ENCODE assay signal across 8 cellular contexts in the genomic region with DNA sequence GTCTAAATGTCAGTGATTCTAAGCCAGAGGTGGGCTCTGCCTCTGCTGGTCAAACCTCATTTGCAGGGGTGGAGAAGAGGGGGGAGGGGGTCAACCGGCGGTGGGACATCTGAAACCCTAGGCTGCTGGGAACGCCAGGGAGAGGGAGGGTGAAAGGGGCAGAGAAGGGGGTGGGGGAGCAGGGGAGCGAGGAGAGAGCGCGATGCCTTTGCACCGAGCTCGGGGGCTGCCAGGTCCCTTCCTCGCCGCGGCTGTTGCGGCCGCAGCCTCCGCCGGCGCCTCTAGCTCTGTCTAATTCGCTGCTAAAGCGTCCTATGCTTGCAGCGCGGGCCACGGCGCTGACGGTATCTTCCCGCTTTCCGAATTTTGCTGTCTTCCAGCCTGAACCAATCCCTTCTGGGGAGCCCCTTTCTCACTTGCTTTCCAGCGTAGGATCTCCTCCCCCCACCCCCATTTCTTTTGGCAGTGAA. TPM values are rescaled to one million over a fixed set of nuclear protein-coding genes. Genes with fewer than 3 reads are reported as not detected.
A peak's percentile ranks its signal among the peaks of the same experiment; 100 is the strongest.
DNase-seq lines count a peak whose midpoint lies in the region; ATAC-seq and TF ChIP-seq lines count a peak whose summit lies in the region.

Gene FGF10 (minus strand): TSS at position 11 of the 470 bp plus-strand sequence. CDS start 738 bp downstream, outside the sequence.

- WGBS in prostate gland = 1% methylated on average over 26 of the region's 26 CpGs

- no peaks in the 10 kb centered on the region for H3K27me3 ChIP-seq in prostate gland (replicated peaks; ENCODE audit: insufficient read depth)

- H3K4me3 ChIP-seq in GM08714 (ENCODE audit: low read length) (peak within 1 kb of the TSS; percentile 11; the same call in 1 of the 2 replicates), prostate gland (peak within 1 kb of the TSS; percentile 27 to 28)

- no peaks in the 10 kb centered on the region for H3K9me3 ChIP-seq in prostate gland

- no peaks in the 10 kb centered on the region for H3K36me3 Mint-ChIP-seq in activated CD8-positive, alpha-beta memory T cell treated with anti-CD3 and anti-CD28 coated beads, Interleukin-2, amount 10 ng/mL, durations not matched to agents 7 days and 5 days

- no peak within 1 kb of the TSS for H3K27ac Mint-ChIP-seq in activated CD8-positive, alpha-beta memory T cell treated with anti-CD3 and anti-CD28 coated beads, Interleukin-2, amount 10 ng/mL, durations not matched to agents 7 days and 5 days

- H3K27me3 Mint-ChIP-seq in activated CD8-positive, alpha-beta memory T cell treated with anti-CD3 and anti-CD28 coated beads, Interleukin-2, amount 10 ng/mL, durations not matched to agents 7 days and 5 days = peaks cover 38% of the 10 kb centered on the region

- peak within 1 kb of the TSS; percentile 36 to 55 for H3K27ac ChIP-seq in prostate gland

- no peak for TF ChIP-seq POLR2A in prostate gland (IDR thresholded peaks at IDR 0.05)

- no peaks in the 10 kb centered on the region for H3K4me1 ChIP-seq in prostate gland (replicated peaks)

- H3K4me1 Mint-ChIP-seq in activated CD8-positive, alpha-beta memory T cell treated with anti-CD3 and anti-CD28 coated beads, Interleukin-2, amount 10 ng/mL, durations not matched to agents 7 days and 5 days = no peaks in the 10 kb centered on the region

- CTCF ChIA-PET in activated CD8-positive, alpha-beta memory T cell treated with anti-CD3 and anti-CD28 coated beads, Interleukin-2, amount 10 ng/mL, durations not matched to agents 7 days and 5 days (lab: Charles Lee) = no interaction called here

- H3K36me3 ChIP-seq in prostate gland = no peaks in the 10 kb centered on the region

- no peaks in the 10 kb centered on the region for H3K9me3 Mint-ChIP-seq in activated CD8-positive, alpha-beta memory T cell treated with anti-CD3 and anti-CD28 coated beads, Interleukin-2, amount 10 ng/mL, durations not matched to agents 7 days and 5 days (ENCODE audit: low read depth)

- peak; percentile 82 for DNase-seq in SK-N-DZ (ENCODE audit: low spot score)
- peak; percentile 50 for DNase-seq in left ventricle myocardium superior
- no peak for DNase-seq in prostate gland (ENCODE audit: low spot score)
- DNase-seq in epidermal melanocyte (ENCODE audit: insufficient read length, low spot score) = no peak
- DNase-seq in activated CD8-positive, alpha-beta memory T cell treated with anti-CD3 and anti-CD28 coated beads, Interleukin-2, amount 10 ng/mL, durations not matched to agents 7 days and 5 days = no peak

- TF ChIP-seq CTCF in prostate gland (IDR thresholded peaks at IDR 0.05) = no peak

- H3K4me3 Mint-ChIP-seq in activated CD8-positive, alpha-beta memory T cell treated with anti-CD3 and anti-CD28 coated beads, Interleukin-2, amount 10 ng/mL, durations not matched to agents 7 days and 5 days = no peak within 1 kb of the TSS

- ATAC-seq in left ventricle myocardium superior (peak; percentile 86), GM21717 (IDR thresholded peaks at IDR 0.05; ENCODE audit: unreplicated experiment) (no peak), HG02571 (IDR thresholded peaks at IDR 0.05; ENCODE audit: unreplicated experiment) (no peak)
- ATAC-seq in activated CD8-positive, alpha-beta memory T cell treated with anti-CD3 and anti-CD28 coated beads, Interleukin-2, amount 10 ng/mL, durations not matched to agents 7 days and 5 days = no peak

- intact Hi-C loops in left ventricle myocardium superior (cut with micrococcal nuclease) = no loop called here
- intact Hi-C loops in prostate gland (cut with DNase I) = no loop called here

RNA-seq across cellular contexts. Expression of gene FGF10, which starts in this region (rescaled TPM):
- 46.8 and 56.5 TPM in 2 replicates for polyA plus RNA-seq in SK-N-DZ (2014; cell fraction: cytosol; rRNA removed)
- polyA plus RNA-seq in SK-N-DZ (2014; cell fraction: nucleus; rRNA removed) = 20.9 and 23.0 TPM in 2 replicates
- 0.59 TPM for total RNA-seq in left ventricle myocardium superior
- total RNA-seq in prostate gland = 1 to 10 TPM; 3.1 to 6.9 TPM
- total RNA-seq in activated CD8-positive, alpha-beta memory T cell treated with anti-CD3 and anti-CD28 coated beads, Interleukin-2, amount 10 ng/mL, durations not matched to agents 7 days and 5 days = not detected

Comparison
In these comparisons a context has a peak if more than half of its experiments do, and no peak if none do; other contexts are left out.
1. Peak in DNase-seq and ATAC-seq in left ventricle myocardium superior; RNA of the gene not detected or under 1 TPM.